In the genomic region with DNA sequence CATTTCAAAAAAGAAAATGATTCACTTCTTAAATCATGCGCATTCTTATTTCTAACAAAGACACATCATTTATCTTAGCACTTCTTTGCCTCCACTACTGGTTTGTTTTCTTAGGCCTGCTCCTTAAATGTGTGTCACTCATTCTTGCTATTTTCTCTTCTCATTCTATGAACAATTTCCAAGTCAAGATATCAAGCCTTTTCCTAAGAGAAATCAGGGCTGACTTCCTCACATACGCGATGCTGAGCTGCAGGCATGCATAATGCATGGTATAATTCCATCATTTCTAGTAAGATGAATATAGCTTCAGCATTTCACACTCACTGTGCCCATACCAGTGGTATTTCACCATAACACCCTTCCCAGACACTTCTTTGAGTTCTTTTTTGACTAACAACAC, we compare ENCODE assay signal across 6 cellular contexts.
"Had no signal": no experiment of that assay in that cellular context is flagged by ENCODE, and none has a peak within 500 bp of the region (broad histone marks: within the 10 kb centered on the region; RNA-seq: fewer than 3 reads in every experiment).

No MANE protein-coding gene starts in this region.

- H3K4me3 ChIP-seq: K562 had no signal

- DNase-seq: IMR-90, KBM-7, KG1 had no signal

- ATAC-seq: HepG2, K562 had no signal

- H3K27ac ChIP-seq: HL-60 had no signal
